ENCODE assay signal across 8 cellular contexts in the genomic region with DNA sequence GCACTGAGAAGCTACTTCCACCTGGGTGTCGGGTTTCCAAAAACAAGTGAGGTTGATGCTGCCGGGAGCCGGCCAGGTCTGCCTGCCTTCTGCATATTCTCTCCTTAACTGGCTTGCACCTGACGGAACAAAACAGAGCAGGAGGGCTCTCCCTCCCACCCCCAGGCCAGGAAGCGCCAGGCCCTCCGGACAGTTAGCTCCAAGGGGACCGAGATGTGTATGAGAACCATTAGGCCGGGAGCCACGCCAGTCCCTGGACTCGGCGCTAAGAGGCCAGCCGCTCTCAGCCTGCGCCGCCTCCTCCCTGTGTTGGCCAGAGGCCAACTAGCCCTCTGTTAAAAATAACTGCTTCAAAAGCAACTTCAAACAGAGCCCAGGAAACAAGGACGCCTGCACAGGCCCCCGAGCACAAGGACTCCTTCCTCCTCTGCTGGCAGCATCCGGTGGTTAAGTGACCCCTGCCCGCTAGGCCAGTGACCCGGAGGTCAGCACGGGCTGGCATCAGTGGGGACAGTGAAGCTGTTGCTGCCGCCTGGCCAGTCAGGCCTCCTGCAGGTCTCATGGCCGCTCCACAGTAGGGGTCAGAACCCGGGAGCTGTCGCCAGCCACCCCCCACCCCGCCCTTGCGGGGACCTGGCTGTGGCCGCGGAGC.
A peak's percentile ranks its signal among the peaks of the same experiment; 100 is the strongest.
DNase-seq lines count a peak whose midpoint lies in the region; ATAC-seq and TF ChIP-seq lines count a peak whose summit lies in the region.

No MANE protein-coding gene starts in this region.

- POLR2A ChIA-PET in activated CD4-positive, alpha-beta T cell treated with anti-CD3 and anti-CD28 coated beads for 36 hours (lab: Charles Lee) = interaction anchor here (0.6 kb wide), 1 partner anchor 105 kb away, joined by 4 read pairs; no protein-coding TSS in a partner anchor

- DNase-seq in NCI-H2081 (lab: John Stamatoyannopoulos, UW) = peak; percentile 93 to 98
- peak; percentile 16 to 45 for DNase-seq in cerebellar nuclear complex (lab: John Stamatoyannopoulos, UW)
- DNase-seq in left lobe of liver (ENCODE audit: low spot score) = peak; percentile 85
- no peak for DNase-seq in type B pancreatic cell (ENCODE audit: extremely low spot score, unreplicated experiment)
- no peak for DNase-seq in activated CD4-positive, alpha-beta T cell treated with anti-CD3 and anti-CD28 coated beads for 36 hours
- DNase-seq in activated T-helper 2 cell treated with anti-CD3 and anti-CD28 coated beads, Interferon-gamma antibody, Interleukin-2, Interleukin-4, amounts not matched to agents 10 μg/mL and 5 μg/mL and 100 μg/mL, durations not matched to agents 14 hours and 24 hours and 36 hours (ENCODE audit: low spot score) = no peak

- H3K36me3 Mint-ChIP-seq in type B pancreatic cell = no peaks in the 10 kb centered on the region
- H3K36me3 Mint-ChIP-seq in activated CD4-positive, alpha-beta T cell treated with anti-CD3 and anti-CD28 coated beads for 36 hours (ENCODE audit: low read depth) = peaks cover 8% of the 10 kb centered on the region
- H3K36me3 Mint-ChIP-seq in activated T-helper 2 cell treated with anti-CD3 and anti-CD28 coated beads, Interferon-gamma antibody, Interleukin-2, Interleukin-4, amounts not matched to agents 10 μg/mL and 5 μg/mL and 100 μg/mL, durations not matched to agents 14 hours and 24 hours and 36 hours (ENCODE audit: low read depth) = no peaks in the 10 kb centered on the region

- TF ChIP-seq CTCF in type B pancreatic cell (conservative IDR thresholded peaks at IDR 0.05) = no peak

- peaks cover 7% of the 10 kb centered on the region for H3K27me3 Mint-ChIP-seq in type B pancreatic cell
- H3K27me3 Mint-ChIP-seq in activated CD4-positive, alpha-beta T cell treated with anti-CD3 and anti-CD28 coated beads for 36 hours = no peaks in the 10 kb centered on the region
- peaks cover 3% of the 10 kb centered on the region for H3K27me3 Mint-ChIP-seq in activated T-helper 2 cell treated with anti-CD3 and anti-CD28 coated beads, Interferon-gamma antibody, Interleukin-2, Interleukin-4, amounts not matched to agents 10 μg/mL and 5 μg/mL and 100 μg/mL, durations not matched to agents 14 hours and 24 hours and 36 hours (ENCODE audit: low read depth)

- H3K4me3 Mint-ChIP-seq in type B pancreatic cell = peak overlapping the region; percentile 45
- H3K4me3 Mint-ChIP-seq in activated CD4-positive, alpha-beta T cell treated with anti-CD3 and anti-CD28 coated beads for 36 hours = no peak overlapping the region
- H3K4me3 Mint-ChIP-seq in activated T-helper 2 cell treated with anti-CD3 and anti-CD28 coated beads, Interferon-gamma antibody, Interleukin-2, Interleukin-4, amounts not matched to agents 10 μg/mL and 5 μg/mL and 100 μg/mL, durations not matched to agents 14 hours and 24 hours and 36 hours (ENCODE audit: low read depth) = no peak overlapping the region

- ATAC-seq in left lobe of liver (peak; percentile 96), HG02884 (IDR thresholded peaks at IDR 0.05; ENCODE audit: unreplicated experiment) (no peak), GM18858 (IDR thresholded peaks at IDR 0.05; ENCODE audit: unreplicated experiment) (no peak)
- ATAC-seq in activated CD4-positive, alpha-beta T cell treated with anti-CD3 and anti-CD28 coated beads for 36 hours = no peak

- H3K4me1 Mint-ChIP-seq in type B pancreatic cell (ENCODE audit: unreplicated experiment) = peaks cover 15% of the 10 kb centered on the region
- no peaks in the 10 kb centered on the region for H3K4me1 Mint-ChIP-seq in activated CD4-positive, alpha-beta T cell treated with anti-CD3 and anti-CD28 coated beads for 36 hours
- H3K4me1 Mint-ChIP-seq in activated T-helper 2 cell treated with anti-CD3 and anti-CD28 coated beads, Interferon-gamma antibody, Interleukin-2, Interleukin-4, amounts not matched to agents 10 μg/mL and 5 μg/mL and 100 μg/mL, durations not matched to agents 14 hours and 24 hours and 36 hours (ENCODE audit: low read depth) = no peaks in the 10 kb centered on the region

- CTCF ChIA-PET in activated CD4-positive, alpha-beta T cell treated with anti-CD3 and anti-CD28 coated beads for 36 hours (lab: Charles Lee) = interaction anchor here (0.6 kb wide), 1 partner anchor 449 kb away, joined by 4 read pairs; no protein-coding TSS in a partner anchor

- no peaks in the 10 kb centered on the region for H3K9me3 Mint-ChIP-seq in type B pancreatic cell
- peaks cover 9% of the 10 kb centered on the region for H3K9me3 Mint-ChIP-seq in activated CD4-positive, alpha-beta T cell treated with anti-CD3 and anti-CD28 coated beads for 36 hours (ENCODE audit: low read depth)
- no peaks in the 10 kb centered on the region for H3K9me3 Mint-ChIP-seq in activated T-helper 2 cell treated with anti-CD3 and anti-CD28 coated beads, Interferon-gamma antibody, Interleukin-2, Interleukin-4, amounts not matched to agents 10 μg/mL and 5 μg/mL and 100 μg/mL, durations not matched to agents 14 hours and 24 hours and 36 hours

- intact Hi-C loops in activated CD4-positive, alpha-beta T cell treated with anti-CD3 and anti-CD28 coated beads for 36 hours (cut with DNase I, micrococcal nuclease) = no loop called here
- intact Hi-C loops in activated T-helper 2 cell treated with anti-CD3 and anti-CD28 coated beads, Interferon-gamma antibody, Interleukin-2, Interleukin-4, amounts not matched to agents 10 μg/mL and 5 μg/mL and 100 μg/mL, durations not matched to agents 14 hours and 24 hours and 36 hours (cut with micrococcal nuclease) = no loop called here

- no peak overlapping the region for H3K27ac Mint-ChIP-seq in type B pancreatic cell
- no peak overlapping the region for H3K27ac Mint-ChIP-seq in activated CD4-positive, alpha-beta T cell treated with anti-CD3 and anti-CD28 coated beads for 36 hours
- no peak overlapping the region for H3K27ac Mint-ChIP-seq in activated T-helper 2 cell treated with anti-CD3 and anti-CD28 coated beads, Interferon-gamma antibody, Interleukin-2, Interleukin-4, amounts not matched to agents 10 μg/mL and 5 μg/mL and 100 μg/mL, durations not matched to agents 14 hours and 24 hours and 36 hours

Comparison
In these comparisons a context has a peak if more than half of its experiments do, and no peak if none do; other contexts are left out.
1. DNase-seq: peak in NCI-H2081 (2 of 2), cerebellar nuclear complex (2 of 2) and left lobe of liver (single experiment); none in type B pancreatic cell (single experiment), activated CD4-positive, alpha-beta T cell treated with anti-CD3 and anti-CD28 coated beads for 36 hours (single experiment) and activated T-helper 2 cell treated with anti-CD3 and anti-CD28 coated beads, Interferon-gamma antibody, Interleukin-2, Interleukin-4, amounts not matched to agents 10 μg/mL and 5 μg/mL and 100 μg/mL, durations not matched to agents 14 hours and 24 hours and 36 hours (single experiment).